ENCODE assay signal across 8 cellular contexts in the genomic region with DNA sequence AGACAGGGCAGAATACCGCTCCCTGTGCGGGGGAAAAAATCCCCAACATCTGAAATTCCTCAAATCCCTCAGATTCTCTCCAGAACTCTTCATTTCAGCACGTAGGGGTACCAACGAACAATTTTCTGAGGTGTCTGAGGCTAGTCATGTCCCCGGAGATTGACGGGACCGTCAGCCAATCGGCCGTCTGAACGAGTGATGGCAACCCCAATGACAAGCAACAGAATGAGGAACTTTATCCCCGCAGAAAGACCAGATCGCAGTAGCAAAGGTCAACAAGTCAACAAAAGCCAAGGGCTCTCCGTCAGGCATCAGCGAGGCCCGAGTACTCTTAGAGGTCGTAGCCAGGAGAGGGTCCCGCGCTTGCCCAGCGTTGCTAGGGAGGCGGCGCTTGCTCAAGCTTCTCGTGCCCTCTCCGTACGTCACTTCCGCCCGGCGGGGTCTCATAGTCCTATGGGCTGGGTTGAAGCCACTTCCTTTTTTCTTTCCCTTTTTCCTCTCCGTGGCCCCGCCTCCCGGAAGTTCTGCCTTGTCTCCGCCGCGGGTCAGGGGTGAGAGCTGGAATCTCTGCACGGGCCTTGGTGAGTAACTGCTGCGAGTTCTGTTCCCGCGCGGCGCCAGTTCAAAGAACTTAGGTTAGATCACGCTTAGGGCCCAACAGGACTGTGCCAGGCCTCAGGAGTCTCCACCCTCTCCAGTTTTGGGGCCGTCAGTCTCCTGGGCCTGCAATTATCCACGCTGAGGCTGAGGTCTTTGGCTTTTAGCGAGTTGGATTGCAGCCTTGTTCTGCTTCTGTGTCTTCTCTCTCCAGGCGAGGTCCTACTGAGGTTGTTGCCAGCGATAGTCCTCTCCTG. TPM values are rescaled to one million over a fixed set of nuclear protein-coding genes. Genes with fewer than 3 reads are reported as not detected.
DNase-seq lines count a peak whose midpoint lies in the region; ATAC-seq lines count a peak whose summit lies in the region.

A gene with protein sequence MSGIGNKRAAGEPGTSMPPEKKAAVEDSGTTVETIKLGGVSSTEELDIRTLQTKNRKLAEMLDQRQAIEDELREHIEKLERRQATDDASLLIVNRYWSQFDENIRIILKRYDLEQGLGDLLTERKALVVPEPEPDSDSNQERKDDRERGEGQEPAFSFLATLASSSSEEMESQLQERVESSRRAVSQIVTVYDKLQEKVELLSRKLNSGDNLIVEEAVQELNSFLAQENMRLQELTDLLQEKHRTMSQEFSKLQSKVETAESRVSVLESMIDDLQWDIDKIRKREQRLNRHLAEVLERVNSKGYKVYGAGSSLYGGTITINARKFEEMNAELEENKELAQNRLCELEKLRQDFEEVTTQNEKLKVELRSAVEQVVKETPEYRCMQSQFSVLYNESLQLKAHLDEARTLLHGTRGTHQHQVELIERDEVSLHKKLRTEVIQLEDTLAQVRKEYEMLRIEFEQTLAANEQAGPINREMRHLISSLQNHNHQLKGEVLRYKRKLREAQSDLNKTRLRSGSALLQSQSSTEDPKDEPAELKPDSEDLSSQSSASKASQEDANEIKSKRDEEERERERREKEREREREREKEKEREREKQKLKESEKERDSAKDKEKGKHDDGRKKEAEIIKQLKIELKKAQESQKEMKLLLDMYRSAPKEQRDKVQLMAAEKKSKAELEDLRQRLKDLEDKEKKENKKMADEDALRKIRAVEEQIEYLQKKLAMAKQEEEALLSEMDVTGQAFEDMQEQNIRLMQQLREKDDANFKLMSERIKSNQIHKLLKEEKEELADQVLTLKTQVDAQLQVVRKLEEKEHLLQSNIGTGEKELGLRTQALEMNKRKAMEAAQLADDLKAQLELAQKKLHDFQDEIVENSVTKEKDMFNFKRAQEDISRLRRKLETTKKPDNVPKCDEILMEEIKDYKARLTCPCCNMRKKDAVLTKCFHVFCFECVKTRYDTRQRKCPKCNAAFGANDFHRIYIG (plus strand): TSS at position 520 of the 854 bp plus-strand sequence. CDS start 1,571 bp downstream, outside the sequence.

- peak; percentile 80 to 99 (median 98) for DNase-seq in C1 segment of cervical spinal cord (lab: John Stamatoyannopoulos, UW)
- DNase-seq in NCI-H748 treated with DMSO at 0.1 percent for 48 hours (lab: John Stamatoyannopoulos, UW), result peak; percentile 98
- peak; percentile 99 for DNase-seq in activated CD4-positive, alpha-beta T cell treated with anti-CD3 and anti-CD28 coated beads, Interleukin-2, amount 50 U/mL, for 24 hours (ENCODE audit: low read depth in 1 of 2, low spot score in 1 of 2)
- DNase-seq in left lobe of liver (ENCODE audit: low spot score), result peak; percentile 99
- DNase-seq in stimulated activated CD4-positive, alpha-beta T cell treated with anti-CD3 and anti-CD28 coated beads, Interleukin-2, amount 100 ng/mL, for 4 hours (ENCODE audit: low read depth), result peak; percentile 100

- no peaks in the 10 kb centered on the region for H3K9me3 Mint-ChIP-seq in dendritic cell treated with granulocyte-macrophage colony-stimulating factor and Interleukin-4, amounts not matched to agents 40 ng/mL and 50 ng/mL, for 4 days

- ATAC-seq in GM19372 (IDR thresholded peaks at IDR 0.05; ENCODE audit: low read depth, unreplicated experiment) (peak; percentile 96), HG03558 (IDR thresholded peaks at IDR 0.05; ENCODE audit: extremely low read depth, unreplicated experiment) (peak; percentile 98), left lobe of liver (peak; percentile 95)

- peak within 1 kb of the TSS; percentile 85 for H3K4me3 Mint-ChIP-seq in dendritic cell treated with granulocyte-macrophage colony-stimulating factor and Interleukin-4, amounts not matched to agents 40 ng/mL and 50 ng/mL, for 4 days

- peak within 1 kb of the TSS; percentile 97 for H3K27ac Mint-ChIP-seq in dendritic cell treated with granulocyte-macrophage colony-stimulating factor and Interleukin-4, amounts not matched to agents 40 ng/mL and 50 ng/mL, for 4 days

- peaks cover 5% of the 10 kb centered on the region for H3K27me3 Mint-ChIP-seq in dendritic cell treated with granulocyte-macrophage colony-stimulating factor and Interleukin-4, amounts not matched to agents 40 ng/mL and 50 ng/mL, for 4 days

- peaks cover 16% of the 10 kb centered on the region for H3K36me3 Mint-ChIP-seq in dendritic cell treated with granulocyte-macrophage colony-stimulating factor and Interleukin-4, amounts not matched to agents 40 ng/mL and 50 ng/mL, for 4 days (ENCODE audit: low read depth)

- intact Hi-C loops in dendritic cell treated with granulocyte-macrophage colony-stimulating factor and Interleukin-4, amounts not matched to agents 40 ng/mL and 50 ng/mL, for 4 days (cut with micrococcal nuclease), result loop anchor here (5.0 kb wide), 1 partner anchor 44 kb away; no protein-coding TSS in a partner anchor

- H3K4me1 Mint-ChIP-seq in dendritic cell treated with granulocyte-macrophage colony-stimulating factor and Interleukin-4, amounts not matched to agents 40 ng/mL and 50 ng/mL, for 4 days (ENCODE audit: low read depth), result peaks cover 6% of the 10 kb centered on the region

RNA-seq across cellular contexts. Expression of the gene that starts here (rescaled TPM):
- 17.4 TPM for total RNA-seq in left lobe of liver

Comparison
In these comparisons a context has a peak if more than half of its experiments do, and no peak if none do; other contexts are left out.
1. Peak in every context shown above with its lines: DNase-seq and ATAC-seq.